8 cellular contexts compared by ENCODE assay signal in the genomic region with DNA sequence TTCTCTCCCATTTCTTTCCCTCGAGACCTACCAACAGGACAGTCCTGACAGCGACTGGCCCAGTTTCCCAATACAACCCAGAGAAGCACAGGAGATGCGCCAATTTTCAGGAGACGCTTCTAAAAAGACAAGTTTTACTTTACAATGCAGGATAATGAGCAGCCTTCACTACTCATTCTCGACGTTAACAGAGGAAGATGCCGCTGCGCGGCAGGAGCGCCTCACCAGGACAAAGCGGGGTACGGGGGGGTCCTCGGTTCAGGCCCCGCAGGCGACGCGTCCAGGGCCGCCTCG. TPM values are rescaled to one million over a fixed set of nuclear protein-coding genes. Genes with fewer than 3 reads are reported as not detected.
DNase-seq lines count a peak whose midpoint lies in the region; ATAC-seq and TF ChIP-seq lines count a peak whose summit lies in the region.

No MANE protein-coding gene starts in this region.

- H3K4me3 ChIP-seq in body of pancreas, result peak overlapping the region; percentile 56 to 57
- peak overlapping the region; percentile 81 for H3K4me3 ChIP-seq in thoracic aorta

- H3K27me3 ChIP-seq in body of pancreas (no peaks in the 10 kb centered on the region), thoracic aorta (replicated peaks; ENCODE audit: insufficient read depth) (no peaks in the 10 kb centered on the region)

- ATAC-seq in GM21360 (IDR thresholded peaks at IDR 0.05; ENCODE audit: unreplicated experiment) (peak; percentile 11), body of pancreas (no peak), left lobe of liver (peak; percentile 33), thoracic aorta (ENCODE audit: insufficient number of reproducible peaks, low FRiP score, low read depth) (no peak)

- 0 to 1% methylated on average over 5 to 17 of the region's 19 CpGs for WGBS in body of pancreas, 2 donors

- DNase-seq in EH (ENCODE audit: low read depth) (peak; percentile 10), HT-29 (ENCODE audit: low spot score) (peak; percentile 45), body of pancreas (no peak), left lobe of liver (ENCODE audit: low spot score) (no peak), thoracic aorta (ENCODE audit: low spot score) (no peak), HPDE6-E6E7 (ENCODE audit: extremely low spot score) (no peak), cortex of kidney (lab: John Stamatoyannopoulos, UW) (no peak)

- TF ChIP-seq CTCF in body of pancreas (IDR thresholded peaks at IDR 0.05), result no peak
- no peak for TF ChIP-seq CTCF in thoracic aorta (IDR thresholded peaks at IDR 0.05)

- peak overlapping the region; percentile 56 to 80 (median 66) for H3K27ac ChIP-seq in body of pancreas
- H3K27ac ChIP-seq in thoracic aorta, result peak overlapping the region in 1 of 2 donors; percentile 53

- H3K9me3 ChIP-seq in body of pancreas (no peaks in the 10 kb centered on the region), thoracic aorta (no peaks in the 10 kb centered on the region)

- intact Hi-C loops in body of pancreas (cut with DNase I), result no loop called here

- no peaks in the 10 kb centered on the region for H3K36me3 ChIP-seq in body of pancreas (replicated peaks in 1 of 2; ENCODE audit: insufficient read depth in 1 of 2, low read depth in 2 of 2)
- H3K36me3 ChIP-seq in thoracic aorta, result no peaks in the 10 kb centered on the region

- TF ChIP-seq POLR2A in body of pancreas (IDR thresholded peaks at IDR 0.05), result no peak

- H3K4me1 ChIP-seq in body of pancreas, result no peaks in the 10 kb centered on the region
- H3K4me1 ChIP-seq in thoracic aorta (ENCODE audit: control insufficient read depth in 1 of 2, low read depth in 2 of 2), result no peaks in the 10 kb centered on the region

RNA-seq across cellular contexts. Expression of gene BCLAF3, which starts 0.7 kb away (rescaled TPM):
- 2.6 and 2.8 TPM in 2 replicates for total RNA-seq in HT-29 (2014; rRNA removed; shearing (Covaris generic))
- total RNA-seq in body of pancreas (1 to 10 TPM; 8.0 to 8.9 TPM), left lobe of liver (2.7 TPM), thoracic aorta (10 to 100 TPM in 1 of 2 donors, 1 to 10 TPM in 1; 9.5 to 10.5 TPM)

Comparison
In these comparisons a context has a peak if more than half of its experiments do, and no peak if none do; other contexts are left out.
1. DNase-seq: peak in EH (single experiment) and HT-29 (single experiment); none in body of pancreas (0 of 4), left lobe of liver (single experiment), thoracic aorta (single experiment), HPDE6-E6E7 (single experiment) and cortex of kidney (single experiment).
2. ATAC-seq: peak in GM21360 (single experiment) and left lobe of liver (single experiment); none in body of pancreas (single experiment) and thoracic aorta (single experiment).